In the genomic region with DNA sequence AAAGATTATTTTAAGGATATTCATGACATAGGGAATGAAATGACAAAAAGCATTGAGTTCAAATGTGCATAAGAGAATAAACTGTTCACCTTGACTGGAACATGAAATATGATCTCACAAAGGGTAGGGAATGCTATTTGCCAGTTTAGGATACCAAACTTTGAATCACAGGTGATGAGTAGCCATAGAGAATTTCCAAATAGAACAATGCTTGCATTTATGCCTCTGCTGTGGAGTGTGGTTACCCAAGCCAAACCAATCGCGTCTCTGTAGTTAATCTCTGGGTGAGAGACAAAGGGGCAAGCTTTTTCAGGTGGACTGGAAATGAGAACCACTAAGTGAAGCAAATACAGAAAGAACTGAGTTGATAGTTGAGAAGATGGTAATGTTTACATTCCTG, we compare ENCODE assay signal across 19 cellular contexts.
DNase-seq lines count a peak whose midpoint lies in the region; ATAC-seq, FAIRE-seq and TF ChIP-seq lines count a peak whose summit lies in the region.
"Had no signal": no experiment of that assay in that cellular context is flagged by ENCODE, and none has a peak within 500 bp of the region (broad histone marks: within the 10 kb centered on the region; RNA-seq: fewer than 3 reads in every experiment).

No MANE protein-coding gene starts in this region.

- BruUV-seq in PC-3 (replicated peaks; lab: Mats Ljungman, UMichigan): no TSS peak

- no peak overlapping the region for H3K27ac ChIP-seq in PC-3 (ENCODE audit: low read length)

- H4K20me1 ChIP-seq in PC-3 (ENCODE audit: low read length): no peaks in the 10 kb centered on the region

- peak; percentile 1 for DNase-seq in Daoy (ENCODE audit: low read depth)
- DNase-seq in PC-3: peak; percentile 39
- peak; percentile 68 for DNase-seq in bronchial epithelial cell (ENCODE audit: low read depth)
- DNase-seq in left lobe of liver (ENCODE audit: low spot score): no peak
- DNase-seq in NCI-H69 (lab: John Stamatoyannopoulos, UW): no peak
- DNase-seq: C1 segment of cervical spinal cord; Caco-2; CD8-positive, alpha-beta T cell; DMS153; DND-41; EL; GDM1; H9 had no signal

- H3F3A ChIP-seq in PC-3 (ENCODE audit: low read length, unreplicated experiment): no peaks in the 10 kb centered on the region

- H3K4me3 Mint-ChIP-seq in activated T-helper 17 cell treated with anti-CD3 and anti-CD28 coated beads, Interleukin-2, amount 50 U/mL, for 72 hours: no peak overlapping the region
- H3K4me3 Mint-ChIP-seq: CD8-positive, alpha-beta T cell; GM23338; H9 had no signal

- no peak overlapping the region for H3K9ac ChIP-seq in PC-3 (ENCODE audit: low read length)

- H3K4me1 ChIP-seq in PC-3 (ENCODE audit: insufficient read depth, low read length): no peaks in the 10 kb centered on the region
- H3K4me1 ChIP-seq: Caco-2 had no signal

- H3K36me3 ChIP-seq in PC-3 (ENCODE audit: low read depth, low read length) (no peaks in the 10 kb centered on the region), bronchial epithelial cell (ENCODE audit: control insufficient read depth, insufficient read depth, low read length) (no peaks in the 10 kb centered on the region)

- no peaks in the 10 kb centered on the region for H3K36me3 Mint-ChIP-seq in activated T-helper 17 cell treated with anti-CD3 and anti-CD28 coated beads, Interleukin-2, amount 50 U/mL, for 72 hours (ENCODE audit: low read depth)
- H3K36me3 Mint-ChIP-seq: CD8-positive, alpha-beta T cell had no signal

- H3K4me1 Mint-ChIP-seq in activated T-helper 17 cell treated with anti-CD3 and anti-CD28 coated beads, Interleukin-2, amount 50 U/mL, for 72 hours: no peaks in the 10 kb centered on the region
- H3K4me1 Mint-ChIP-seq: GM23338, H9 had no signal

- no peaks in the 10 kb centered on the region for H3K9me3 ChIP-seq in PC-3 (ENCODE audit: low read length)
- H3K9me3 ChIP-seq: Caco-2 had no signal

- H3K27me3 ChIP-seq in PC-3 (ENCODE audit: low read length) (no peaks in the 10 kb centered on the region), bronchial epithelial cell (ENCODE audit: control insufficient read depth, insufficient read depth, low read length) (no peaks in the 10 kb centered on the region)

- POLR2A ChIA-PET in PC-3 (lab: Charles Lee; ENCODE audit: unreplicated experiment): no interaction called here

- no peak for FAIRE-seq in bronchial epithelial cell (lab: Jason Lieb, UNC)
- FAIRE-seq: GM12878, GM18507 had no signal

- no peak overlapping the region for H3K4me2 ChIP-seq in PC-3 (ENCODE audit: low read length)
- H3K4me2 ChIP-seq: GM23338 had no signal

- H2AFZ ChIP-seq in PC-3 (ENCODE audit: low read length): no peak overlapping the region
- H2AFZ ChIP-seq: GM23338 had no signal

- intact Hi-C loops in PC-3 (cut with micrococcal nuclease): no loop called here

- no peaks in the 10 kb centered on the region for H3K9me2 ChIP-seq in PC-3 (replicated peaks; ENCODE audit: low read length)

- no peak overlapping the region for H3K27ac Mint-ChIP-seq in activated T-helper 17 cell treated with anti-CD3 and anti-CD28 coated beads, Interleukin-2, amount 50 U/mL, for 72 hours
- H3K27ac Mint-ChIP-seq: CD8-positive, alpha-beta T cell; GM23338; H9 had no signal

- ATAC-seq in PC-3 (no peak; the same call in 1 of the 2 replicates), left lobe of liver (peak; percentile 34), HG03439 (IDR thresholded peaks at IDR 0.05; ENCODE audit: unreplicated experiment) (no peak)
- no peak for ATAC-seq in activated T-helper 17 cell treated with anti-CD3 and anti-CD28 coated beads, Interleukin-2, amount 50 U/mL, for 72 hours (replicated peaks)
- ATAC-seq: CD8-positive, alpha-beta T cell; GM12878; GM23338; HCT116 had no signal

- no peak overlapping the region for H3K4me3 ChIP-seq in PC-3 (ENCODE audit: low read length)
- H3K4me3 ChIP-seq in bronchial epithelial cell (ENCODE audit: low read depth, low read length): no peak overlapping the region
- H3K4me3 ChIP-seq: GM12878, GM23338 had no signal

- peaks cover 7% of the 10 kb centered on the region for H3K9me3 Mint-ChIP-seq in activated T-helper 17 cell treated with anti-CD3 and anti-CD28 coated beads, Interleukin-2, amount 50 U/mL, for 72 hours
- H3K9me3 Mint-ChIP-seq: GM23338, H9 had no signal

- H3K79me2 ChIP-seq in PC-3 (ENCODE audit: low read length): no peaks in the 10 kb centered on the region

- no peaks in the 10 kb centered on the region for H3K27me3 Mint-ChIP-seq in activated T-helper 17 cell treated with anti-CD3 and anti-CD28 coated beads, Interleukin-2, amount 50 U/mL, for 72 hours

- CTCF ChIA-PET in PC-3 (lab: Charles Lee): no interaction called here

- TF ChIP-seq CTCF in PC-3 (conservative IDR thresholded peaks at IDR 0.05; ENCODE audit: low read depth, low read length) (no peak), bronchial epithelial cell (IDR thresholded peaks at IDR 0.05; ENCODE audit: insufficient read depth, low read length, severe bottlenecking) (no peak)

Comparison
In these comparisons a context has a peak if more than half of its experiments do, and no peak if none do; other contexts are left out.
1. DNase-seq: peak in Daoy (single experiment), PC-3 (single experiment) and bronchial epithelial cell (single experiment); none in left lobe of liver (single experiment) and NCI-H69 (single experiment).